Comparison of ENCODE assay signal across 17 cellular contexts in the genomic region with DNA sequence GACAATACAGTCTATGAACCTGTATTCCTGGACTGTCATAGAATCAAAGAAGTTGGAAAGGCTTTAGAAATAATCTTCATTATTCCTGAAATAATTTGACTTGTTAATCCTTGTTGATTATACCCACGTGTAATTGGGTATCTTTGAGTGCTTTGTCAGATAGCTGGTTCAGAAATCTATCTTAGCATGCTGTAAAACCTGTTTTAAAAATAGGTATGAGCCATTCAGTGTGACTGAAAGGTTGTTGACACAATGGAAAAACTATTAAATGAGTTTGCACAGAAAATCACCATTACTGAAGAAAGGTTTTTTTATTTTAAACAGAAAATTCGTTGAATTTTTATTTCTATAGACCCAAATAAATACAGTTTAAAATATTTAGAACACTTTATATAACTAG. TPM values are rescaled to one million over a fixed set of nuclear protein-coding genes. Genes with fewer than 3 reads are reported as not detected.
DNase-seq lines count a peak whose midpoint lies in the region; ATAC-seq and TF ChIP-seq lines count a peak whose summit lies in the region.
"Had no signal": no experiment of that assay in that cellular context is flagged by ENCODE, and none has a peak within 500 bp of the region (broad histone marks: within the 10 kb centered on the region; RNA-seq: fewer than 3 reads in every experiment).

No MANE protein-coding gene starts in this region.

- H3F3A ChIP-seq in PC-9 (ENCODE audit: insufficient read depth, low read depth), result peaks cover 4% of the 10 kb centered on the region; the same call in 1 of the 2 replicates

- no peaks in the 10 kb centered on the region for H3K9me2 ChIP-seq in PC-9 (ENCODE audit: insufficient read depth)

- H3K27me3 ChIP-seq in PC-9 (ENCODE audit: insufficient read depth, low read depth) (no peaks in the 10 kb centered on the region), left lung (no peaks in the 10 kb centered on the region)
- H3K27me3 ChIP-seq: BE2C had no signal

- H3K9me3 ChIP-seq in PC-9 (ENCODE audit: insufficient read depth, low read depth) (no peaks in the 10 kb centered on the region; the same call in 1 of the 2 replicates), left lung (no peaks in the 10 kb centered on the region)
- H3K9me3 ChIP-seq: BE2C, Caco-2 had no signal

- H3K27ac ChIP-seq in PC-9, result peak overlapping the region; percentile 9; the same call in 1 of the 2 replicates
- H3K27ac ChIP-seq in left lung, result no peak overlapping the region

- peaks cover 10% of the 10 kb centered on the region for H3K79me2 ChIP-seq in PC-9 (ENCODE audit: low read depth)

- H3K4me1 ChIP-seq in PC-9 (replicated peaks; ENCODE audit: insufficient read depth) (peaks cover 32% of the 10 kb centered on the region), left lung (peaks cover 6 to 18% of the 10 kb centered on the region in 2 donors)
- H3K4me1 ChIP-seq: BE2C had no signal

- peak; percentile 54 for ATAC-seq in left lung
- ATAC-seq: sciatic nerve had no signal

- POLR2A ChIA-PET in PC-9 (lab: Charles Lee; ENCODE audit: unreplicated experiment), result interaction anchor here (0.7 kb wide), 1 partner anchor 906 kb away, joined by 19 read pairs; no protein-coding TSS in a partner anchor

- peak; percentile 83 for DNase-seq in DMS53 (lab: John Stamatoyannopoulos, UW)
- peak; percentile 38 for DNase-seq in HT-29 (ENCODE audit: low spot score)
- DNase-seq in PC-9, result peak in 1 of 2 experiments; percentile 49
- no peak for DNase-seq in left lung
- DNase-seq in HUDEP-2 (lab: John Stamatoyannopoulos, UW; ENCODE audit: unreplicated experiment in 76 of 76), result no peak
- no peak for DNase-seq in activated T-cell treated with anti-CD3 and anti-CD28 coated beads, Interleukin-2, amount 50 U/mL, for 1 hour
- no peak for DNase-seq in NCI-H226
- DNase-seq: activated CD4-positive, alpha-beta T cell treated with anti-CD3 and anti-CD28 coated beads, Interleukin-2, amount 10 ng/mL, durations not matched to agents 24 days and 14 days; BE2C; Caco-2; H9; kidney glomerular epithelial cell; MM.1S; NCI-H1694 treated with DMSO at 0.1 percent for 48 hours; NK-92 treated with Interleukin-12 subunit alpha and Interleukin-12 subunit beta, amount 100 ng/mL, for 24 hours; stimulated activated naive CD4-positive, alpha-beta T cell had no signal

- no peak overlapping the region for H2AFZ ChIP-seq in PC-9

- intact Hi-C loops in PC-9 (cut with micrococcal nuclease; ENCODE audit: unreplicated experiment) (no loop called here), left lung (cut with DNase I) (no loop called here)

- TF ChIP-seq CTCF in PC-9 (conservative IDR thresholded peaks at IDR 0.05), result no peak
- TF ChIP-seq CTCF in left lung (IDR thresholded peaks at IDR 0.05), result no peak

- H3K4me3 ChIP-seq in PC-9 (no peak overlapping the region), left lung (no peak overlapping the region)

- no TSS peak for BruUV-seq in PC-9 (replicated peaks; lab: Mats Ljungman, UMichigan)

- CTCF ChIA-PET in PC-9 (lab: Charles Lee), result interaction anchor here (0.7 kb wide), 1 partner anchor 908 kb away, joined by 5 read pairs; no protein-coding TSS in a partner anchor

- no peak overlapping the region for H3K4me2 ChIP-seq in PC-9

- no peaks in the 10 kb centered on the region for H3K36me3 ChIP-seq in PC-9 (ENCODE audit: low read depth)
- no peaks in the 10 kb centered on the region for H3K36me3 ChIP-seq in left lung
- H3K36me3 ChIP-seq: BE2C had no signal

- H4K20me1 ChIP-seq in PC-9 (ENCODE audit: insufficient read depth), result no peaks in the 10 kb centered on the region

RNA-seq across cellular contexts. Expression of a gene that starts 38.7 kb away (rescaled TPM):
- 13.3 and 13.8 TPM in 2 replicates for total RNA-seq in HT-29 (2014; rRNA removed; shearing (Covaris generic))
- total RNA-seq in PC-9 (2021) (36.4 and 52.0 TPM in 2 replicates), left lung (10 to 100 TPM; 16.2 to 20.0 TPM)

RNA-seq across cellular contexts. Expression of a gene that starts 39.0 kb away (rescaled TPM):
- 8.0 and 13.4 TPM in 2 replicates for total RNA-seq in HT-29 (2014; rRNA removed; shearing (Covaris generic))
- total RNA-seq in PC-9 (2021) (19.5 and 29.1 TPM in 2 replicates), left lung (10 to 100 TPM; 21.1 to 22.1 TPM)

Comparison
In these comparisons a context has a peak if more than half of its experiments do, and no peak if none do; other contexts are left out.
1. DNase-seq: peak in DMS53 (single experiment) and HT-29 (single experiment); none in left lung (0 of 2), HUDEP-2 (0 of 76), activated T-cell treated with anti-CD3 and anti-CD28 coated beads, Interleukin-2, amount 50 U/mL, for 1 hour (single experiment) and NCI-H226 (single experiment).